24 cellular contexts compared by ENCODE assay signal in the genomic region with DNA sequence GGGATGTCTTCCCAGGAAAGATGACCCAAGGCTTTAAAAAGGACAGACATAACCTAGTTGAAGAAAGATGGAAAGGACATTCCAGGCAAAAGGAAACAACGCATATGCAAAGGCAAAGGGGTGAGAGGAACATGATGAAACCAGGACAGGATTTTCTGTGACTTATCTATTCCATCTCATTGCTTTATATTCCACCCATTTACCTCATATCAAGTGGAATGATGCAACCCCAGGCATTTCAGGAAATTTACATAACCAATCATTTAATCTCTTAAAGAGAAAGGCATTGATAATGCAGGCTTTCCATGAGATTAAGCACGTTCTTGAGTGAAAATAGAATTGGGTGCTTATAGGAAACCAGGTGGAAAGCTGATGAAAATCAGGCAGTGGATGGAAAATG. TPM values are rescaled to one million over a fixed set of nuclear protein-coding genes. Genes with fewer than 3 reads are reported as not detected.
DNase-seq lines count a peak whose midpoint lies in the region; ATAC-seq, FAIRE-seq and TF ChIP-seq lines count a peak whose summit lies in the region.
"Had no signal": no experiment of that assay in that cellular context is flagged by ENCODE, and none has a peak within 500 bp of the region (broad histone marks: within the 10 kb centered on the region; RNA-seq: fewer than 3 reads in every experiment).

No MANE protein-coding gene starts in this region.

- no peak overlapping the region for H3K9ac ChIP-seq in SK-N-MC (ENCODE audit: insufficient read length)
- H3K9ac ChIP-seq in keratinocyte (ENCODE audit: control insufficient read depth, extremely low read depth, insufficient read depth, low read length): no peak overlapping the region

- H3K4me2 ChIP-seq in keratinocyte (ENCODE audit: control insufficient read depth, extremely low read depth, insufficient read depth, low read depth, low read length): peak overlapping the region; percentile 25

- no TSS peak for BruUV-seq in Caco-2 (replicated peaks; lab: Mats Ljungman, UMichigan)

- no peaks in the 10 kb centered on the region for H3K9me3 Mint-ChIP-seq in Caco-2 (ENCODE audit: unreplicated experiment)
- H3K9me3 Mint-ChIP-seq in activated T-cell treated with anti-CD3 and anti-CD28 coated beads, Interleukin-2, amount 50 U/mL, for 4 hours: no peaks in the 10 kb centered on the region
- H3K9me3 Mint-ChIP-seq: activated naive CD4-positive, alpha-beta T cell treated with anti-CD3 and anti-CD28 coated beads, Interleukin-2, amount 50 U/mL, for 24 hours; CD8-positive, alpha-beta memory T cell; neural crest cell; stimulated activated memory B cell treated with anti-CD40 and anti-IgM and Interleukin-4, amounts not matched to agents 10 μg/mL and 1 μg/mL and 100 μg/mL, for 72 hours had no signal

- H3K4me3 ChIP-seq in Caco-2 (ENCODE audit: low read depth, low read length) (no peak overlapping the region), SK-N-MC (peak overlapping the region; percentile 5; the same call in 1 of the 2 replicates), keratinocyte (ENCODE audit: control insufficient read depth in 2 of 3, extremely low read depth in 1 of 3, insufficient read depth in 2 of 3, low read depth in 1 of 3, low read length in 3 of 3) (no peak overlapping the region), gastrocnemius medialis (no peak overlapping the region), H7 (ENCODE audit: insufficient read depth, low read depth, low read length) (no peak overlapping the region)

- H3K4me1 Mint-ChIP-seq in Caco-2 (ENCODE audit: low read depth, unreplicated experiment): peaks cover 41% of the 10 kb centered on the region
- H3K4me1 Mint-ChIP-seq in activated T-cell treated with anti-CD3 and anti-CD28 coated beads, Interleukin-2, amount 50 U/mL, for 4 hours (ENCODE audit: low read depth): no peaks in the 10 kb centered on the region
- H3K4me1 Mint-ChIP-seq: activated naive CD4-positive, alpha-beta T cell treated with anti-CD3 and anti-CD28 coated beads, Interleukin-2, amount 50 U/mL, for 24 hours; CD8-positive, alpha-beta memory T cell; stimulated activated memory B cell treated with anti-CD40 and anti-IgM and Interleukin-4, amounts not matched to agents 10 μg/mL and 1 μg/mL and 100 μg/mL, for 72 hours had no signal

- TF ChIP-seq CTCF in Caco-2 (IDR thresholded peaks at IDR 0.05; ENCODE audit: insufficient read depth in 1 of 2, low read depth in 1 of 2, low read length in 1 of 2, severe bottlenecking in 1 of 2, unreplicated experiment in 1 of 2) (no peak), keratinocyte (optimal IDR thresholded peaks at IDR 0.05 in 1 of 3, IDR thresholded peaks at IDR 0.05 in 1 of 3, conservative IDR thresholded peaks at IDR 0.05 in 1 of 3; ENCODE audit: extremely low read depth in 1 of 3, insufficient read depth in 2 of 3, low read length in 3 of 3) (no peak), gastrocnemius medialis (IDR thresholded peaks at IDR 0.05 in 4 of 5, conservative IDR thresholded peaks at IDR 0.05 in 1 of 5) (no peak)

- H3K4me3 Mint-ChIP-seq in Caco-2 (ENCODE audit: unreplicated experiment): peak overlapping the region; percentile 60
- no peak overlapping the region for H3K4me3 Mint-ChIP-seq in activated T-cell treated with anti-CD3 and anti-CD28 coated beads, Interleukin-2, amount 50 U/mL, for 4 hours
- H3K4me3 Mint-ChIP-seq: activated naive CD4-positive, alpha-beta T cell treated with anti-CD3 and anti-CD28 coated beads, Interleukin-2, amount 50 U/mL, for 24 hours; CD8-positive, alpha-beta memory T cell; neural crest cell; stimulated activated memory B cell treated with anti-CD40 and anti-IgM and Interleukin-4, amounts not matched to agents 10 μg/mL and 1 μg/mL and 100 μg/mL, for 72 hours had no signal

- in situ Hi-C loops in gastrocnemius medialis (cut with MboI; ENCODE audit: low sequenced_read_pairs in 4 of 4): loop anchor here in 3 of 4 donors (5.0 kb wide), 3 partner anchors 335 to 350 kb away; no protein-coding TSS in a partner anchor

- intact Hi-C loops in Caco-2 (cut with micrococcal nuclease; ENCODE audit: unreplicated experiment) (no loop called here), gastrocnemius medialis (cut with DNase I; ENCODE audit: low total_unique reads) (loop anchor here (5.0 kb wide), 1 partner anchor 95 kb away; a partner anchor contains a TSS)

- peak overlapping the region; percentile 84 for H3K27ac Mint-ChIP-seq in Caco-2 (ENCODE audit: unreplicated experiment)
- H3K27ac Mint-ChIP-seq: activated naive CD4-positive, alpha-beta T cell treated with anti-CD3 and anti-CD28 coated beads, Interleukin-2, amount 50 U/mL, for 24 hours; CD8-positive, alpha-beta memory T cell; stimulated activated memory B cell treated with anti-CD40 and anti-IgM and Interleukin-4, amounts not matched to agents 10 μg/mL and 1 μg/mL and 100 μg/mL, for 72 hours had no signal

- H3K27me3 ChIP-seq in Caco-2 (replicated peaks; ENCODE audit: control insufficient read depth, insufficient read depth, low read length): no peaks in the 10 kb centered on the region
- no peaks in the 10 kb centered on the region for H3K27me3 ChIP-seq in keratinocyte (ENCODE audit: control insufficient read depth, extremely low read depth, insufficient read depth, low read length)
- no peaks in the 10 kb centered on the region for H3K27me3 ChIP-seq in gastrocnemius medialis
- H3K27me3 ChIP-seq in H7 (ENCODE audit: control insufficient read depth, insufficient read depth, low read length): no peaks in the 10 kb centered on the region
- H3K27me3 ChIP-seq: brain microvascular endothelial cell had no signal

- H3K79me2 ChIP-seq in keratinocyte (ENCODE audit: control insufficient read depth, insufficient read depth, low read length): no peaks in the 10 kb centered on the region

- ATAC-seq in gastrocnemius medialis (no peak), GM21526 (IDR thresholded peaks at IDR 0.05; ENCODE audit: low FRiP score, unreplicated experiment) (no peak)
- no peak for ATAC-seq in activated T-cell treated with anti-CD3 and anti-CD28 coated beads, Interleukin-2, amount 50 U/mL, for 4 hours
- ATAC-seq: stimulated activated memory B cell treated with anti-CD40 and anti-IgM and Interleukin-4, amounts not matched to agents 10 μg/mL and 1 μg/mL and 100 μg/mL, for 72 hours had no signal

- dilution Hi-C loops in keratinocyte (cut with MboI; ENCODE audit: extremely low pct_ligation_motif_present, low sequenced_read_pairs): no loop called here

- DNase-seq in Caco-2: peak in 1 of 2 experiments; percentile 24
- no peak for DNase-seq in SK-N-MC (ENCODE audit: low read depth, low spot score)
- no peak for DNase-seq in keratinocyte (ENCODE audit: low read depth, low spot score)
- no peak for DNase-seq in gastrocnemius medialis
- no peak for DNase-seq in H7
- no peak for DNase-seq in activated T-cell treated with anti-CD3 and anti-CD28 coated beads, Interleukin-2, amount 50 U/mL, for 4 hours
- no peak for DNase-seq in NCI-H1092 (lab: John Stamatoyannopoulos, UW)
- DNase-seq: activated CD4-positive, alpha-beta T cell treated with anti-CD3 and anti-CD28 coated beads, Interleukin-2, amount 50 U/mL, for 4 hours; activated T-cell treated with anti-CD3 and anti-CD28 coated beads, Interleukin-2, amount 50 U/mL, for 1 hour; brain microvascular endothelial cell; CD8-positive, alpha-beta memory T cell; dermis blood vessel endothelial cell; DMS79 treated with DMSO at 0.1 percent for 48 hours; HCEC 1CT; KBM-7; NCI-H1048; NCI-H510A treated with DMSO at 0.1 percent for 48 hours; SHP77 treated with DMSO at 0.1 percent for 48 hours; trophoblast cell had no signal

- POLR2A ChIA-PET in Caco-2 (lab: Charles Lee): interaction anchor here (0.9 to 1.4 kb wide), 2 partner anchors 11 to 13 kb away, joined by 3 to 5 read pairs; a partner anchor contains a TSS

- H3K36me3 Mint-ChIP-seq in Caco-2 (ENCODE audit: insufficient read depth, unreplicated experiment): peaks cover 34% of the 10 kb centered on the region
- H3K36me3 Mint-ChIP-seq in activated T-cell treated with anti-CD3 and anti-CD28 coated beads, Interleukin-2, amount 50 U/mL, for 4 hours (ENCODE audit: insufficient read depth): no peaks in the 10 kb centered on the region
- H3K36me3 Mint-ChIP-seq: activated naive CD4-positive, alpha-beta T cell treated with anti-CD3 and anti-CD28 coated beads, Interleukin-2, amount 50 U/mL, for 24 hours; CD8-positive, alpha-beta memory T cell; stimulated activated memory B cell treated with anti-CD40 and anti-IgM and Interleukin-4, amounts not matched to agents 10 μg/mL and 1 μg/mL and 100 μg/mL, for 72 hours had no signal

- no peak for TF ChIP-seq POLR2A in gastrocnemius medialis (IDR thresholded peaks at IDR 0.05)

- H3K9me1 ChIP-seq in keratinocyte (ENCODE audit: control insufficient read depth, extremely low read depth, insufficient read depth, low read length): no peaks in the 10 kb centered on the region

- H3K27ac ChIP-seq in SK-N-MC (no peak overlapping the region), keratinocyte (ENCODE audit: control insufficient read depth, insufficient read depth, low read length) (no peak overlapping the region), gastrocnemius medialis (peak overlapping the region; percentile 74 to 85 (median 82))
- H3K27ac ChIP-seq: brain microvascular endothelial cell had no signal

- H4K20me1 ChIP-seq in keratinocyte (ENCODE audit: control insufficient read depth, extremely low read depth, insufficient read depth, low read length): no peaks in the 10 kb centered on the region

- no peaks in the 10 kb centered on the region for H3K27me3 Mint-ChIP-seq in Caco-2 (ENCODE audit: insufficient read depth, unreplicated experiment)
- no peaks in the 10 kb centered on the region for H3K27me3 Mint-ChIP-seq in activated T-cell treated with anti-CD3 and anti-CD28 coated beads, Interleukin-2, amount 50 U/mL, for 4 hours (ENCODE audit: low read depth)
- H3K27me3 Mint-ChIP-seq: activated naive CD4-positive, alpha-beta T cell treated with anti-CD3 and anti-CD28 coated beads, Interleukin-2, amount 50 U/mL, for 24 hours had no signal

- H3K4me1 ChIP-seq in Caco-2: peaks cover 39% of the 10 kb centered on the region
- no peaks in the 10 kb centered on the region for H3K4me1 ChIP-seq in keratinocyte (ENCODE audit: control insufficient read depth, extremely low read depth, insufficient read depth, low read length)
- H3K4me1 ChIP-seq in gastrocnemius medialis: peaks cover 63 to 70% of the 10 kb centered on the region in 2 donors

- H3K36me3 ChIP-seq in Caco-2 (ENCODE audit: control insufficient read depth, insufficient read depth, low read length) (no peaks in the 10 kb centered on the region; the same call in 1 of the 2 replicates), SK-N-MC (ENCODE audit: insufficient read depth, low read length) (no peaks in the 10 kb centered on the region), keratinocyte (ENCODE audit: control insufficient read depth in 2 of 2, extremely low read depth in 1 of 2, insufficient read depth in 2 of 2, low read length in 2 of 2) (no peaks in the 10 kb centered on the region), gastrocnemius medialis (peaks cover 0 to 3% of the 10 kb centered on the region in 2 donors), H7 (replicated peaks; ENCODE audit: control insufficient read depth, insufficient read depth, low read length) (no peaks in the 10 kb centered on the region)

- H3K9me3 ChIP-seq in Caco-2: no peaks in the 10 kb centered on the region
- no peaks in the 10 kb centered on the region for H3K9me3 ChIP-seq in SK-N-MC (ENCODE audit: low read depth, low read length)
- H3K9me3 ChIP-seq in keratinocyte (ENCODE audit: control insufficient read depth, low read depth, low read length): no peaks in the 10 kb centered on the region
- H3K9me3 ChIP-seq in gastrocnemius medialis: no peaks in the 10 kb centered on the region

- no peak for FAIRE-seq in keratinocyte (lab: Jason Lieb, UNC)
- FAIRE-seq: GM19239 had no signal

- peak overlapping the region; percentile 24 for H2AFZ ChIP-seq in keratinocyte (ENCODE audit: control insufficient read depth, low read length)

- CTCF ChIA-PET in Caco-2 (lab: Charles Lee): interaction anchor here (1.0 to 5.8 kb wide), 2 partner anchors 13 to 479 kb away, joined by 3 to 64 read pairs; a partner anchor contains a TSS

RNA-seq across cellular contexts. Expression of a gene that starts 13.0 kb away (rescaled TPM):
- total RNA-seq in Caco-2 (2022): 60.6 and 78.4 TPM in 2 replicates
- 0.51 to 0.56 TPM (median 0.53 TPM) in 3 replicates for polyA plus RNA-seq in keratinocyte
- polyA plus RNA-seq in keratinocyte (2011; ENCODE audit: low read depth): 0.12 TPM
- polyA plus RNA-seq in keratinocyte (2011; cell fraction: cytosol; rRNA removed): 0.13 and 0.29 TPM in 2 replicates
- 0.90 and 0.92 TPM in 2 replicates for polyA plus RNA-seq in keratinocyte (2011; cell fraction: nucleus; rRNA removed)
- 0.44 and 0.54 TPM in 2 replicates for polyA plus RNA-seq in keratinocyte (2012; ENCODE audit: low replicate concordance)
- 0.75 to 1.2 TPM (median 0.99 TPM) in 3 replicates for polyA minus RNA-seq in keratinocyte
- polyA minus RNA-seq in keratinocyte (2011; cell fraction: cytosol; rRNA and poly(A)+ RNA removed): 0.96 TPM
- 0.95 and 1.2 TPM in 2 replicates for polyA minus RNA-seq in keratinocyte (2011; cell fraction: nucleus; rRNA and poly(A)+ RNA removed)
- total RNA-seq in gastrocnemius medialis: 10 to 100 TPM; 31.7 to 52.2 (median 39.1) TPM
- total RNA-seq in H7 (2014; rRNA removed; shearing (Covaris generic)): 4.1 and 4.3 TPM in 2 replicates
- under 1 TPM; 0.05 to 0.11 (median 0.08) TPM for total RNA-seq in activated T-cell treated with anti-CD3 and anti-CD28 coated beads, Interleukin-2, amount 50 U/mL, for 4 hours
- polyA plus RNA-seq: CD8-positive, alpha-beta memory T cell had no signal

Comparison
In these comparisons a context has a peak if more than half of its experiments do, and no peak if none do; other contexts are left out.
1. H3K27ac ChIP-seq: peak in gastrocnemius medialis (4 of 4); none in SK-N-MC (single experiment) and keratinocyte (single experiment).